ENCODE assay signal across 8 cellular contexts in genomic region chr9:98057095-98057799, GRCh38. TPM values are rescaled to one million over a fixed set of nuclear protein-coding genes. Genes with fewer than 3 reads are reported as not detected.
DNase-seq lines count a peak whose midpoint lies in the region; ATAC-seq and TF ChIP-seq lines count a peak whose summit lies in the region.

No MANE protein-coding gene starts in this region.

- H3K27ac ChIP-seq in foreskin keratinocyte, result peak overlapping the region; percentile 83

- no peaks in the 10 kb centered on the region for H3K27me3 ChIP-seq in foreskin keratinocyte

- H3K4me3 ChIP-seq in HFF-Myc (replicated peaks; ENCODE audit: low read depth, low read length), result peak overlapping the region; percentile 88

- no peak for DNase-seq in CD14-positive monocyte (ENCODE audit: low spot score)
- DNase-seq in HFF-Myc (ENCODE audit: extremely low read depth, low read depth), result no peak
- peak; percentile 61 for DNase-seq in activated CD4-positive, alpha-beta T cell treated with anti-CD3 and anti-CD28 coated beads, Interleukin-2, amount 10 ng/mL, durations not matched to agents 7 days and 5 days
- no peak for DNase-seq in foreskin keratinocyte
- no peak for DNase-seq in progenitor cell of endocrine pancreas (ENCODE audit: low spot score, unreplicated experiment)
- no peak for DNase-seq in NK-92 (lab: John Stamatoyannopoulos, UW; ENCODE audit: unreplicated experiment)

- H3K36me3 Mint-ChIP-seq in CD14-positive monocyte (peaks cover 11 to 31% of the 10 kb centered on the region in 2 donors), progenitor cell of endocrine pancreas (ENCODE audit: insufficient read depth) (peaks cover 2% of the 10 kb centered on the region)
- H3K36me3 Mint-ChIP-seq in activated CD4-positive, alpha-beta T cell treated with anti-CD3 and anti-CD28 coated beads, Interleukin-2, amount 10 ng/mL, durations not matched to agents 7 days and 5 days (ENCODE audit: low read depth), result peaks cover 17% of the 10 kb centered on the region

- intact Hi-C loops in CD14-positive monocyte (cut with micrococcal nuclease), result loop anchor here (5.0 to 10.0 kb wide), 3 partner anchors 72 to 200 kb away; partner anchors contain the start of genes ANP32B (in 1 of the 2), TBC1D2 (in 1 of the 2) and TRMO (in 1 of the 2)

- POLR2A ChIA-PET in activated CD4-positive, alpha-beta T cell treated with anti-CD3 and anti-CD28 coated beads, Interleukin-2, amount 10 ng/mL, durations not matched to agents 7 days and 5 days (lab: Charles Lee), result interaction anchor here (0.7 to 0.8 kb wide), 2 partner anchors 49 to 213 kb away, joined by 4 to 5 read pairs; no protein-coding TSS in a partner anchor

- H3K27me3 Mint-ChIP-seq in CD14-positive monocyte (ENCODE audit: low read depth in 3 of 3) (no peaks in the 10 kb centered on the region), progenitor cell of endocrine pancreas (peaks cover 5% of the 10 kb centered on the region)
- no peaks in the 10 kb centered on the region for H3K27me3 Mint-ChIP-seq in activated CD4-positive, alpha-beta T cell treated with anti-CD3 and anti-CD28 coated beads, Interleukin-2, amount 10 ng/mL, durations not matched to agents 7 days and 5 days

- ATAC-seq in foreskin keratinocyte, result no peak
- ATAC-seq in GM18907 (IDR thresholded peaks at IDR 0.05; ENCODE audit: unreplicated experiment), result no peak
- ATAC-seq in GM18517 (IDR thresholded peaks at IDR 0.05; ENCODE audit: unreplicated experiment), result no peak

- H3K9me3 Mint-ChIP-seq in CD14-positive monocyte, result no peaks in the 10 kb centered on the region
- H3K9me3 Mint-ChIP-seq in activated CD4-positive, alpha-beta T cell treated with anti-CD3 and anti-CD28 coated beads, Interleukin-2, amount 10 ng/mL, durations not matched to agents 7 days and 5 days, result no peaks in the 10 kb centered on the region
- no peaks in the 10 kb centered on the region for H3K9me3 Mint-ChIP-seq in progenitor cell of endocrine pancreas (ENCODE audit: low read depth)

- peak overlapping the region; percentile 96 to 99 (median 98) for H3K27ac Mint-ChIP-seq in CD14-positive monocyte
- peak overlapping the region; percentile 96 for H3K27ac Mint-ChIP-seq in activated CD4-positive, alpha-beta T cell treated with anti-CD3 and anti-CD28 coated beads, Interleukin-2, amount 10 ng/mL, durations not matched to agents 7 days and 5 days
- H3K27ac Mint-ChIP-seq in progenitor cell of endocrine pancreas, result peak overlapping the region; percentile 93

- CTCF ChIA-PET in activated CD4-positive, alpha-beta T cell treated with anti-CD3 and anti-CD28 coated beads, Interleukin-2, amount 10 ng/mL, durations not matched to agents 7 days and 5 days (lab: Charles Lee), result interaction anchor here (0.6 to 3.6 kb wide), 4 partner anchors 8 to 134 kb away, joined by 3 to 16 read pairs (median 3); no protein-coding TSS in a partner anchor

- TF ChIP-seq CTCF in CD14-positive monocyte (IDR thresholded peaks at IDR 0.05), result no peak
- no peak for TF ChIP-seq CTCF in HFF-Myc (IDR thresholded peaks at IDR 0.05; ENCODE audit: low read depth, low read length, missing control alignments)
- TF ChIP-seq CTCF in foreskin keratinocyte (conservative IDR thresholded peaks at IDR 0.05), result no peak
- TF ChIP-seq CTCF in progenitor cell of endocrine pancreas (IDR thresholded peaks at IDR 0.05; ENCODE audit: unreplicated experiment), result no peak

- no peaks in the 10 kb centered on the region for H3K4me1 ChIP-seq in foreskin keratinocyte

- H3K4me1 Mint-ChIP-seq in CD14-positive monocyte (peaks cover 32% of the 10 kb centered on the region), progenitor cell of endocrine pancreas (ENCODE audit: low read depth) (peaks cover 5% of the 10 kb centered on the region)
- peaks cover 30% of the 10 kb centered on the region for H3K4me1 Mint-ChIP-seq in activated CD4-positive, alpha-beta T cell treated with anti-CD3 and anti-CD28 coated beads, Interleukin-2, amount 10 ng/mL, durations not matched to agents 7 days and 5 days

- H3K4me3 Mint-ChIP-seq in CD14-positive monocyte (peak overlapping the region; percentile 99), progenitor cell of endocrine pancreas (ENCODE audit: low read depth) (peak overlapping the region; percentile 88)
- peak overlapping the region; percentile 93 for H3K4me3 Mint-ChIP-seq in activated CD4-positive, alpha-beta T cell treated with anti-CD3 and anti-CD28 coated beads, Interleukin-2, amount 10 ng/mL, durations not matched to agents 7 days and 5 days

RNA-seq across cellular contexts. Expression of gene NANS, which starts 0.7 kb away (rescaled TPM):
- polyA plus RNA-seq in CD14-positive monocyte, result 100 to 1,000 TPM in 1 of 2 donors, 10 to 100 TPM in 1; 95.9 to 109 TPM
- 10 to 100 TPM; 37.2 to 38.3 TPM for total RNA-seq in activated CD4-positive, alpha-beta T cell treated with anti-CD3 and anti-CD28 coated beads, Interleukin-2, amount 10 ng/mL, durations not matched to agents 7 days and 5 days
- total RNA-seq in foreskin keratinocyte, result 70.0 and 72.0 TPM in 2 replicates
- 79.3 and 82.3 TPM in 2 replicates for polyA plus RNA-seq in foreskin keratinocyte
- total RNA-seq in progenitor cell of endocrine pancreas, result 31.9 and 33.8 TPM in 2 replicates
